ENCODE assay signal across 21 cellular contexts in the genomic region with DNA sequence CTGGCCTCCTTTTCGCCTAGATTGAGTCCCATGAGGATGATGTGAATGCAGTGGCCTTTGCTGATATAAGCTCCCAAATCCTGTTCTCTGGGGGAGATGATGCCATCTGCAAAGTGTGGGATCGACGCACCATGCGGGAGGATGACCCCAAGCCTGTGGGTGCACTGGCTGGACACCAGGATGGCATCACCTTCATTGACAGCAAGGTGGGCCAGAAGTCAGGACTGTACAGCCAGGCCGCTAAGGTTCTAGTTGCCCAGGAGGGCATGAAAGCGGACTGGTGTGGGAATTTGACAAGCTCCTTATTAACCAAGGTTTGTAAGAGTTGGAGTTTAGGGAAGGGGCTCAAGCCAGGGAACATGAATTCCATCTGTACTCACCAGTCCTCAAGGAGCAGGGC. TPM values are rescaled to one million over a fixed set of nuclear protein-coding genes. Genes with fewer than 3 reads are reported as not detected.
"Had no signal": no experiment of that assay in that cellular context is flagged by ENCODE, and none has a peak within 500 bp of the region (broad histone marks: within the 10 kb centered on the region; RNA-seq: fewer than 3 reads in every experiment).

No MANE protein-coding gene starts in this region.

- H3K4me3 ChIP-seq: hepatocyte, left ventricle myocardium inferior, lung, ovary, right atrium auricular region, skin epidermis, tibial nerve, upper lobe of left lung, vagina had no signal

- H3K4me2 ChIP-seq: hepatocyte had no signal

- H3K27ac ChIP-seq: hepatocyte, left ventricle myocardium inferior, ovary, right atrium auricular region, skin epidermis, tibial nerve, upper lobe of left lung, vagina had no signal

- H2AFZ ChIP-seq: hepatocyte had no signal

- DNase-seq: islet precursor cell; left ventricle myocardium inferior; mesendoderm; naive B cell; stimulated activated CD4-positive, alpha-beta T cell treated with anti-CD3 and anti-CD28 coated beads, Interleukin-4, amount 100 ng/mL, for 24 hours; stimulated activated naive CD4-positive, alpha-beta T cell treated with Interleukin-2 at 50 U/mL for 16 hours; stimulated activated naive CD8-positive, alpha-beta T cell treated with anti-CD3 and anti-CD28 coated beads, Interleukin-15, amount 100 ng/mL, for 72 hours; substantia nigra; upper lobe of left lung had no signal

- ATAC-seq: natural killer cell treated with Interleukin-12 subunit alpha and Interleukin-12 subunit beta and Interleukin-15 and Interleukin-18, amount 100 ng/mL, for 72 hours; sciatic nerve; stimulated activated memory B cell treated with anti-CD40 and anti-IgM and Interleukin-4, amounts not matched to agents 10 μg/mL and 1 μg/mL and 100 μg/mL, for 72 hours; stimulated activated naive CD8-positive, alpha-beta T cell treated with anti-CD3 and anti-CD28 coated beads, Interleukin-15, amount 100 ng/mL, for 72 hours had no signal

- H3K9me3 ChIP-seq: left ventricle myocardium inferior, ovary, right atrium auricular region, tibial nerve, upper lobe of left lung, vagina had no signal

- H3K27me3 ChIP-seq: hepatocyte, ovary, right atrium auricular region, tibial nerve, upper lobe of left lung, vagina had no signal

RNA-seq across cellular contexts. Expression of gene FITM1, which starts 10.8 kb away (rescaled TPM):
- total RNA-seq: kidney epithelial cell, temporal lobe, vagina had no signal
